7 cellular contexts compared by ENCODE assay signal in genomic region chr3:184907031-184907430, GRCh38.
DNase-seq lines count a peak whose midpoint lies in the region; ATAC-seq and TF ChIP-seq lines count a peak whose summit lies in the region.
"Not testable (repeated sequence)": the region's sequence is repeated elsewhere in the genome, so short reads cannot be mapped to it uniquely, and the experiment has no call there.

No MANE protein-coding gene starts in this region.

- H3K79me1 ChIP-seq in neuronal stem cell (ENCODE audit: low read depth, low read length), result not testable (repeated sequence)

- ATAC-seq in GM23338, result not testable (repeated sequence)

- not testable (repeated sequence) for H3K27me3 ChIP-seq in GM23338 (ENCODE audit: insufficient read depth); HUES64 (ENCODE audit: insufficient read depth, low read length); breast epithelium; endodermal cell (ENCODE audit: control insufficient read depth, insufficient read depth, low read length, poor library complexity, severe bottlenecking); iPS-18a (ENCODE audit: control insufficient read depth, insufficient read depth, low read length); neuronal stem cell (ENCODE audit: control insufficient read depth in 3 of 3, insufficient read depth in 3 of 3, low read depth in 1 of 3, low read length in 3 of 3)

- H2BK5ac ChIP-seq in neuronal stem cell (ENCODE audit: low read length), result not testable (repeated sequence)

- H3K36me3 Mint-ChIP-seq in GM23338 (ENCODE audit: low read depth) (peaks cover 32% of the 10 kb centered on the region), endodermal cell (ENCODE audit: low read depth) (peaks cover 31% of the 10 kb centered on the region)

- peak overlapping the region; percentile 95 for H3K27ac ChIP-seq in GM23338 (ENCODE audit: low read depth)
- H3K27ac ChIP-seq in HUES64 (ENCODE audit: low read depth, low read length), result peak overlapping the region; percentile 72
- H3K27ac ChIP-seq in breast epithelium, result peak overlapping the region; percentile 77 to 88
- peak overlapping the region; percentile 69 for H3K27ac ChIP-seq in endodermal cell (ENCODE audit: low read depth, low read length)
- H3K27ac ChIP-seq in iPS-18a (ENCODE audit: low read length), result not testable (repeated sequence)
- H3K27ac ChIP-seq in mesodermal cell (ENCODE audit: low read depth, low read length, severe bottlenecking), result peak overlapping the region; percentile 81
- H3K27ac ChIP-seq in neuronal stem cell (replicated peaks; ENCODE audit: low read length), result peak overlapping the region; percentile 52

- H2BK12ac ChIP-seq in neuronal stem cell (ENCODE audit: low read length), result not testable (repeated sequence)

- not testable (repeated sequence) for H3K23ac ChIP-seq in neuronal stem cell (ENCODE audit: low read depth, low read length, poor library complexity)

- H4K20me1 ChIP-seq in GM23338 (replicated peaks; ENCODE audit: insufficient read depth), result not testable (repeated sequence)

- H4K8ac ChIP-seq in neuronal stem cell (ENCODE audit: low read depth, low read length), result not testable (repeated sequence)

- not testable (repeated sequence) for H3K36me3 ChIP-seq in GM23338 (ENCODE audit: insufficient read depth); breast epithelium; iPS-18a (ENCODE audit: control insufficient read depth, low read depth, low read length); neuronal stem cell (replicated peaks in 1 of 2; ENCODE audit: control insufficient read depth in 2 of 2, insufficient read depth in 2 of 2, low read length in 2 of 2)
- peaks cover 11% of the 10 kb centered on the region; the same call in 1 of the 2 replicates for H3K36me3 ChIP-seq in HUES64 (ENCODE audit: insufficient read depth, low read length)
- peaks cover 24% of the 10 kb centered on the region for H3K36me3 ChIP-seq in endodermal cell (ENCODE audit: control insufficient read depth, insufficient read depth, low read length)
- H3K36me3 ChIP-seq in mesodermal cell (ENCODE audit: control insufficient read depth, insufficient read depth, low read length), result peaks cover 11% of the 10 kb centered on the region

- intact Hi-C loops in breast epithelium (cut with DNase I; ENCODE audit: low total_unique reads), result not testable (repeated sequence)

- not testable (repeated sequence) for H3K14ac ChIP-seq in neuronal stem cell (ENCODE audit: low read length)

- not testable (repeated sequence) for H2AFZ ChIP-seq in GM23338; neuronal stem cell (ENCODE audit: low read length)

- H2AK5ac ChIP-seq in neuronal stem cell (ENCODE audit: low read depth, low read length), result not testable (repeated sequence)

- H2BK120ac ChIP-seq in neuronal stem cell (ENCODE audit: low read depth, low read length), result not testable (repeated sequence)

- WGBS in HUES64, result 75% methylated on average over 4 of the region's 4 CpGs
- WGBS in endodermal cell (ENCODE audit: insufficient coverage in 1 of 2, insufficient read length in 1 of 2), 2 experiments, result 60 to 77% methylated on average over 4 of the region's 4 CpGs
- WGBS in mesodermal cell (ENCODE audit: insufficient coverage in 2 of 2), 2 experiments, result 84 to 92% methylated on average over 2 to 4 of the region's 4 CpGs
- no CpG with 5 or more reads among the region's 4 CpGs for WGBS in neuronal stem cell (ENCODE audit: extremely low coverage in 2 of 2, insufficient read length in 2 of 2, insufficient replicate concordance in 1 of 2), 2 donors

- not testable (repeated sequence) for TF ChIP-seq CTCF in GM23338 (conservative IDR thresholded peaks at IDR 0.05; ENCODE audit: low read depth in 2 of 2); breast epithelium (IDR thresholded peaks at IDR 0.05); endodermal cell (conservative IDR thresholded peaks at IDR 0.05)

- not testable (repeated sequence) for H3K79me2 ChIP-seq in GM23338 (replicated peaks; ENCODE audit: insufficient read depth)

- not testable (repeated sequence) for H3K18ac ChIP-seq in neuronal stem cell (ENCODE audit: low read length)

- not testable (repeated sequence) for H3K9me2 ChIP-seq in GM23338 (ENCODE audit: insufficient read depth)

- peaks cover 13% of the 10 kb centered on the region for H3K9me3 ChIP-seq in HUES64 (ENCODE audit: insufficient read depth, low read depth, low read length)
- H3K9me3 ChIP-seq in breast epithelium; iPS-18a (ENCODE audit: control insufficient read depth, low read depth, low read length); mesodermal cell (ENCODE audit: control insufficient read depth, low read length): not testable (repeated sequence)
- peaks cover 41% of the 10 kb centered on the region for H3K9me3 ChIP-seq in endodermal cell (ENCODE audit: control insufficient read depth, low read length)
- H3K9me3 ChIP-seq in neuronal stem cell (replicated peaks in 1 of 2; ENCODE audit: control insufficient read depth in 2 of 2, insufficient read depth in 1 of 2, low read depth in 1 of 2, low read length in 2 of 2), result peaks cover 0 to 11% of the 10 kb centered on the region in 2 donors

- H3K27ac Mint-ChIP-seq in GM23338, result peak overlapping the region; percentile 81
- H3K27ac Mint-ChIP-seq in endodermal cell, result peak overlapping the region; percentile 94

- peaks cover 58% of the 10 kb centered on the region for H3K4me1 Mint-ChIP-seq in GM23338
- peaks cover 49% of the 10 kb centered on the region for H3K4me1 Mint-ChIP-seq in endodermal cell

- H3F3A ChIP-seq in GM23338 (replicated peaks; ENCODE audit: low read depth), result not testable (repeated sequence)

- peak overlapping the region; percentile 10 for H3K4me2 ChIP-seq in GM23338
- not testable (repeated sequence) for H3K4me2 ChIP-seq in neuronal stem cell (ENCODE audit: insufficient read depth, low read length, poor library complexity, severe bottlenecking)

- H4K91ac ChIP-seq in neuronal stem cell (ENCODE audit: low read depth, low read length, poor library complexity), result not testable (repeated sequence)

- DNase-seq in GM23338 (ENCODE audit: low spot score), result peak; percentile 37
- DNase-seq in breast epithelium (ENCODE audit: low spot score in 2 of 2); neuronal stem cell (ENCODE audit: low spot score): not testable (repeated sequence)
- peak; percentile 54 for DNase-seq in endodermal cell

- not testable (repeated sequence) for H3K4me3 ChIP-seq in GM23338; HUES64 (ENCODE audit: low read length); breast epithelium; iPS-18a (ENCODE audit: low read length); mesodermal cell (ENCODE audit: extremely low read depth, insufficient read depth, low read length, poor library complexity, severe bottlenecking); neuronal stem cell (ENCODE audit: low read length in 2 of 2)
- H3K4me3 ChIP-seq in endodermal cell (ENCODE audit: low read length), result peak overlapping the region; percentile 57

- not testable (repeated sequence) for H3K27me3 Mint-ChIP-seq in GM23338 (ENCODE audit: insufficient read depth, low read depth, poor library complexity); endodermal cell (ENCODE audit: insufficient read depth)

- not testable (repeated sequence) for TF ChIP-seq POLR2A in breast epithelium (IDR thresholded peaks at IDR 0.05)

- not testable (repeated sequence) for H3K4ac ChIP-seq in neuronal stem cell (ENCODE audit: low read length)

- H3K4me3 Mint-ChIP-seq in GM23338, result not testable (repeated sequence)
- H3K4me3 Mint-ChIP-seq in endodermal cell, result peak overlapping the region; percentile 10

- H3K9me3 Mint-ChIP-seq in GM23338 (peaks cover 16% of the 10 kb centered on the region), endodermal cell (peaks cover 22% of the 10 kb centered on the region)

- peak overlapping the region; percentile 42 for H3K9ac ChIP-seq in HUES64 (ENCODE audit: low read depth, low read length)
- H3K9ac ChIP-seq in endodermal cell (ENCODE audit: extremely low read depth, low read length, poor library complexity, severe bottlenecking), result peak overlapping the region; percentile 38
- H3K9ac ChIP-seq in iPS-18a (ENCODE audit: low read length), result peak overlapping the region; percentile 43
- not testable (repeated sequence) for H3K9ac ChIP-seq in neuronal stem cell (ENCODE audit: low read depth, low read length, poor library complexity)

- H3K4me1 ChIP-seq in GM23338 (ENCODE audit: insufficient read depth) (peaks cover 54% of the 10 kb centered on the region), HUES64 (ENCODE audit: insufficient read depth, low read length) (peaks cover 60% of the 10 kb centered on the region), endodermal cell (ENCODE audit: control insufficient read depth, insufficient read depth, low read length) (peaks cover 11% of the 10 kb centered on the region), iPS-18a (ENCODE audit: control insufficient read depth, low read depth, low read length) (peaks cover 58% of the 10 kb centered on the region), neuronal stem cell (ENCODE audit: control insufficient read depth in 2 of 2, insufficient read depth in 1 of 2, low read depth in 1 of 2, low read length in 2 of 2) (peaks cover 7 to 17% of the 10 kb centered on the region in 2 donors)
- H3K4me1 ChIP-seq in breast epithelium; mesodermal cell (ENCODE audit: control insufficient read depth, insufficient read depth, low read length, poor library complexity, severe bottlenecking): not testable (repeated sequence)

- not testable (repeated sequence) for H2BK15ac ChIP-seq in neuronal stem cell (ENCODE audit: low read length)
